16 cellular contexts compared by ENCODE assay signal in genomic region chr16:64234200-64234599, GRCh38.
A peak's percentile ranks its signal among the peaks of the same experiment; 100 is the strongest.
DNase-seq lines count a peak whose midpoint lies in the region; ATAC-seq and TF ChIP-seq lines count a peak whose summit lies in the region.
"Had no signal": no experiment of that assay in that cellular context is flagged by ENCODE, and none has a peak within 500 bp of the region (broad histone marks: within the 10 kb centered on the region; RNA-seq: fewer than 3 reads in every experiment).

No MANE protein-coding gene starts in this region.

- WGBS in psoas muscle, 3 donors: 13 to 39% (median 25%) methylated on average over 3 of the region's 3 CpGs

- no peak overlapping the region for H3K9ac ChIP-seq in OCI-LY1 (ENCODE audit: low read length)

- no peak overlapping the region for H3K4me2 ChIP-seq in OCI-LY1 (ENCODE audit: low read length)
- H3K4me2 ChIP-seq: GM23338 had no signal

- no peak overlapping the region for H2AFZ ChIP-seq in OCI-LY1 (ENCODE audit: low read length)
- H2AFZ ChIP-seq: GM23338 had no signal

- H3K9me3 ChIP-seq in OCI-LY1 (ENCODE audit: low read length) (no peaks in the 10 kb centered on the region; the same call in 1 of the 2 replicates), SJCRH30 (replicated peaks) (no peaks in the 10 kb centered on the region; the same call in 1 of the 2 replicates), psoas muscle (no peaks in the 10 kb centered on the region)
- H3K9me3 ChIP-seq: Caco-2 had no signal

- H3K27me3 ChIP-seq in OCI-LY1 (ENCODE audit: insufficient read depth, low read length) (no peaks in the 10 kb centered on the region), SJCRH30 (no peaks in the 10 kb centered on the region), psoas muscle (ENCODE audit: insufficient read depth in 3 of 3, low read length in 2 of 3) (no peaks in the 10 kb centered on the region)

- no peaks in the 10 kb centered on the region for H4K20me1 ChIP-seq in OCI-LY1 (ENCODE audit: insufficient read depth, low read length)

- peak; percentile 90 for ATAC-seq in left ventricle myocardium superior
- ATAC-seq in psoas muscle: peak; percentile 79 to 88 (median 86)
- ATAC-seq: GM23338 had no signal

- no peaks in the 10 kb centered on the region for H3K36me3 ChIP-seq in OCI-LY1 (ENCODE audit: insufficient read depth, low read length)
- no peaks in the 10 kb centered on the region for H3K36me3 ChIP-seq in SJCRH30
- no peaks in the 10 kb centered on the region for H3K36me3 ChIP-seq in psoas muscle (ENCODE audit: insufficient read depth in 1 of 2, low read depth in 1 of 2)

- intact Hi-C loops in left ventricle myocardium superior (cut with micrococcal nuclease): no loop called here
- intact Hi-C loops in psoas muscle (cut with DNase I): no loop called here
- intact Hi-C loops in head of caudate nucleus (cut with DNase I): no loop called here

- peak overlapping the region; percentile 14 for H3K27ac ChIP-seq in OCI-LY1 (ENCODE audit: low read depth, low read length, poor library complexity, severe bottlenecking)
- H3K27ac ChIP-seq in SJCRH30: no peak overlapping the region
- H3K27ac ChIP-seq in psoas muscle: no peak overlapping the region
- H3K27ac ChIP-seq: C4-2B had no signal

- H3K4me1 ChIP-seq in OCI-LY1 (ENCODE audit: insufficient read depth, low read length, severe bottlenecking) (peaks cover 14% of the 10 kb centered on the region), SJCRH30 (no peaks in the 10 kb centered on the region), psoas muscle (peaks cover 25% of the 10 kb centered on the region)
- H3K4me1 ChIP-seq: Caco-2 had no signal

- DNase-seq in SJCRH30 (peak; percentile 22 to 30), left ventricle myocardium superior (peak; percentile 36), psoas muscle (peak in 1 of 2 donors; percentile 17), DMS153 (lab: John Stamatoyannopoulos, UW) (no peak), head of caudate nucleus (no peak)
- DNase-seq in activated effector memory CD4-positive, alpha-beta T cell treated with Interleukin-2 at 50 U/mL for 16 hours: no peak
- DNase-seq: ACHN; Caco-2; CD4-positive, alpha-beta T cell; DMS79; GDM1; H7; IMR-90 had no signal

- no peaks in the 10 kb centered on the region for H3F3A ChIP-seq in OCI-LY1 (ENCODE audit: insufficient read depth, low read length)

- no peak for TF ChIP-seq CTCF in OCI-LY1 (IDR thresholded peaks at IDR 0.05; ENCODE audit: low read length)
- no peak for TF ChIP-seq CTCF in psoas muscle (IDR thresholded peaks at IDR 0.05)

- H3K79me2 ChIP-seq in OCI-LY1 (ENCODE audit: insufficient read depth, low read length): no peaks in the 10 kb centered on the region

- H3K4me3 ChIP-seq in OCI-LY1 (ENCODE audit: low read depth, low read length, poor library complexity, severe bottlenecking): no peak overlapping the region
- no peak overlapping the region for H3K4me3 ChIP-seq in SJCRH30
- H3K4me3 ChIP-seq in psoas muscle: no peak overlapping the region
- H3K4me3 ChIP-seq: GM23338 had no signal

- no peaks in the 10 kb centered on the region for H3K9me2 ChIP-seq in OCI-LY1 (ENCODE audit: low read depth, low read length)

Comparison
In these comparisons a context has a peak if more than half of its experiments do, and no peak if none do; other contexts are left out.
1. DNase-seq: peak in SJCRH30 (2 of 2) and left ventricle myocardium superior (single experiment); none in DMS153 (single experiment), head of caudate nucleus (0 of 42) and activated effector memory CD4-positive, alpha-beta T cell treated with Interleukin-2 at 50 U/mL for 16 hours (single experiment).